In the genomic region with DNA sequence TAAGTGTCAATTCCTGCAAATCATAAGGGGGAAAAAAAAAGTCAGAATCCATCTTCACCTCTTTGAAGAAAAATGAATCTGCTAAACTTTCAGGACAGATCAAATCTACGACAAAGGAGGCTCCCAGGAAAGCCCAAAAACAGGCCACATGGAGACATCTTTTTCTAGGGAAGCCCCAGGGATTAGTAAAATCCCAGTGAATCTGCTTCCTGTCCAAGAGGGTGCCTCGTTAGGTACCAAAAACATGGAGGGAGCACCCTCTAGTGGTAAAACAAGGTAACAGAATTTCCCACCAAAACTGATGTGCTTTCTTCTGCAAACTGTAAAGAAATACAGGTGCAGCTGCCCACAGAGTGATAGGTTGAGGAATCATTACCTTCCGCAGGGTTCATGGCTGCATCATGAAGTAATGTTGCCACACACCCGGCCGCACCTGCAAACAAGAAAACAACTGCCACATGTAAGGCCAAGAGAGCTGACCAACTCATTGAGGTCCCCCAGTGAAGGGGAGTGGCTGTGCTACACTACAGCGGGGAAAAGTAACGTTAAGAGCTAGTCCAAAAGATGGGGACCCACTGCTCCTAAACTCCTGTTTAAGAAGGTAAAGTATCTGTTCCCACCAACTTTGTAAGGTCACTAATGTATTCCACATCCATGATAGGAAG, we compare ENCODE assay signal across 8 cellular contexts. TPM values are rescaled to one million over a fixed set of nuclear protein-coding genes. Genes with fewer than 3 reads are reported as not detected.
DNase-seq lines count a peak whose midpoint lies in the region; ATAC-seq, FAIRE-seq and TF ChIP-seq lines count a peak whose summit lies in the region.

No MANE protein-coding gene starts in this region.

- H3K9me3 ChIP-seq in pancreas, result no peaks in the 10 kb centered on the region

- H3K9me3 Mint-ChIP-seq in activated T-helper 1 cell treated with anti-CD3 and anti-CD28 coated beads, Interleukin-12 subunit alpha, Interleukin-12 subunit beta, Interleukin-2, Interleukin-4 antibody, amounts not matched to agents 30 ng/mL and 10 ng/mL and 1 ng/mL, durations not matched to agents 14 hours and 24 hours and 36 hours, result no peaks in the 10 kb centered on the region

- peak overlapping the region; percentile 41 for H3K27ac Mint-ChIP-seq in activated T-helper 1 cell treated with anti-CD3 and anti-CD28 coated beads, Interleukin-12 subunit alpha, Interleukin-12 subunit beta, Interleukin-2, Interleukin-4 antibody, amounts not matched to agents 30 ng/mL and 10 ng/mL and 1 ng/mL, durations not matched to agents 14 hours and 24 hours and 36 hours

- TF ChIP-seq CTCF in D721Med (IDR thresholded peaks at IDR 0.05; ENCODE audit: insufficient read depth, missing control alignments), result peak; percentile 90
- peak; percentile 64 to 81 (median 79) for TF ChIP-seq CTCF in pancreas (IDR thresholded peaks at IDR 0.05)

- no peaks in the 10 kb centered on the region for H3K27me3 Mint-ChIP-seq in activated T-helper 1 cell treated with anti-CD3 and anti-CD28 coated beads, Interleukin-12 subunit alpha, Interleukin-12 subunit beta, Interleukin-2, Interleukin-4 antibody, amounts not matched to agents 30 ng/mL and 10 ng/mL and 1 ng/mL, durations not matched to agents 14 hours and 24 hours and 36 hours (ENCODE audit: insufficient read depth)

- intact Hi-C loops in activated T-helper 1 cell treated with anti-CD3 and anti-CD28 coated beads, Interleukin-12 subunit alpha, Interleukin-12 subunit beta, Interleukin-2, Interleukin-4 antibody, amounts not matched to agents 30 ng/mL and 10 ng/mL and 1 ng/mL, durations not matched to agents 14 hours and 24 hours and 36 hours (cut with micrococcal nuclease), result loop anchor here (1.0 to 10.0 kb wide), 7 partner anchors 52 to 923 kb away; a partner anchor contains a TSS
- intact Hi-C loops in pancreas (cut with DNase I), result loop anchor here in 2 of 3 donors (5.0 to 10.0 kb wide), 3 partner anchors 167 to 217 kb away; no protein-coding TSS in a partner anchor

- H3K4me1 ChIP-seq in pancreas, result peaks cover 0 to 8% (median under 1%) of the 10 kb centered on the region in 3 donors

- H3K27me3 ChIP-seq in pancreas, result no peaks in the 10 kb centered on the region

- H3K27ac ChIP-seq in pancreas, result no peak overlapping the region

- DNase-seq in D721Med (ENCODE audit: insufficient read length, low spot score) (peak; percentile 71), NCI-H2171 treated with DMSO at 0.1 percent for 48 hours (lab: John Stamatoyannopoulos, UW) (peak; percentile 56), germinal center (ENCODE audit: low spot score) (peak; percentile 73), pancreas (peak in 2 of 6 donors; percentile 11 to 34)
- DNase-seq in activated T-helper 1 cell treated with anti-CD3 and anti-CD28 coated beads, Interleukin-12 subunit alpha, Interleukin-12 subunit beta, Interleukin-2, Interleukin-4 antibody, amounts not matched to agents 30 ng/mL and 10 ng/mL and 1 ng/mL, durations not matched to agents 14 hours and 24 hours and 36 hours (ENCODE audit: low spot score), result no peak

- no peak overlapping the region for H3K4me3 Mint-ChIP-seq in activated T-helper 1 cell treated with anti-CD3 and anti-CD28 coated beads, Interleukin-12 subunit alpha, Interleukin-12 subunit beta, Interleukin-2, Interleukin-4 antibody, amounts not matched to agents 30 ng/mL and 10 ng/mL and 1 ng/mL, durations not matched to agents 14 hours and 24 hours and 36 hours

- peaks cover 27% of the 10 kb centered on the region for H3K36me3 Mint-ChIP-seq in activated T-helper 1 cell treated with anti-CD3 and anti-CD28 coated beads, Interleukin-12 subunit alpha, Interleukin-12 subunit beta, Interleukin-2, Interleukin-4 antibody, amounts not matched to agents 30 ng/mL and 10 ng/mL and 1 ng/mL, durations not matched to agents 14 hours and 24 hours and 36 hours (ENCODE audit: low read depth)

- no peak overlapping the region for H3K4me3 ChIP-seq in pancreas

- peak; percentile 46 for ATAC-seq in GM21390 (IDR thresholded peaks at IDR 0.05; ENCODE audit: unreplicated experiment)
- peak; percentile 69 to 91 (median 82) for ATAC-seq in pancreas
- ATAC-seq in HG03135 (IDR thresholded peaks at IDR 0.05; ENCODE audit: unreplicated experiment), result no peak
- no peak for ATAC-seq in GM19455 (IDR thresholded peaks at IDR 0.05; ENCODE audit: unreplicated experiment)

- peaks cover 0 to 12% (median 0%) of the 10 kb centered on the region in 3 donors for H3K36me3 ChIP-seq in pancreas

- WGBS in pancreas, 2 donors, result 29 to 33% methylated on average over 7 of the region's 7 CpGs

- H3K4me1 Mint-ChIP-seq in activated T-helper 1 cell treated with anti-CD3 and anti-CD28 coated beads, Interleukin-12 subunit alpha, Interleukin-12 subunit beta, Interleukin-2, Interleukin-4 antibody, amounts not matched to agents 30 ng/mL and 10 ng/mL and 1 ng/mL, durations not matched to agents 14 hours and 24 hours and 36 hours (ENCODE audit: low read depth), result peaks cover 33% of the 10 kb centered on the region

- peak; percentile 81 for FAIRE-seq in D721Med (lab: Jason Lieb, UNC)
- FAIRE-seq in pancreas (lab: Jason Lieb, UNC), result no peak

RNA-seq across cellular contexts. Expression of a gene that starts 7.9 kb away (rescaled TPM):
- total RNA-seq in activated T-helper 1 cell treated with anti-CD3 and anti-CD28 coated beads, Interleukin-12 subunit alpha, Interleukin-12 subunit beta, Interleukin-2, Interleukin-4 antibody, amounts not matched to agents 30 ng/mL and 10 ng/mL and 1 ng/mL, durations not matched to agents 14 hours and 24 hours and 36 hours, result 53.3 and 62.3 TPM in 2 replicates
- total RNA-seq in pancreas, result 10 to 100 TPM; 18.8 to 29.1 (median 23.8) TPM
- 100 to 1,000 TPM in 1 of 2 donors, 10 to 100 TPM in 1; 88.7 to 128 TPM for polyA plus RNA-seq in pancreas

RNA-seq across cellular contexts. Expression of a gene that starts 47.0 kb away (rescaled TPM):
- 11.0 and 11.1 TPM in 2 replicates for total RNA-seq in activated T-helper 1 cell treated with anti-CD3 and anti-CD28 coated beads, Interleukin-12 subunit alpha, Interleukin-12 subunit beta, Interleukin-2, Interleukin-4 antibody, amounts not matched to agents 30 ng/mL and 10 ng/mL and 1 ng/mL, durations not matched to agents 14 hours and 24 hours and 36 hours
- total RNA-seq in pancreas, result 10 to 100 TPM in 4 of 6 donors, 1 to 10 TPM in 2; 8.4 to 19.8 (median 14.4) TPM
- 1 to 10 TPM; 1.8 to 1.9 TPM for polyA plus RNA-seq in pancreas

Comparison
In these comparisons a context has a peak if more than half of its experiments do, and no peak if none do; other contexts are left out.
1. ATAC-seq: peak in GM21390 (single experiment) and pancreas (4 of 4); none in HG03135 (single experiment) and GM19455 (single experiment).